1 cellular context compared by ENCODE assay signal in the genomic region with DNA sequence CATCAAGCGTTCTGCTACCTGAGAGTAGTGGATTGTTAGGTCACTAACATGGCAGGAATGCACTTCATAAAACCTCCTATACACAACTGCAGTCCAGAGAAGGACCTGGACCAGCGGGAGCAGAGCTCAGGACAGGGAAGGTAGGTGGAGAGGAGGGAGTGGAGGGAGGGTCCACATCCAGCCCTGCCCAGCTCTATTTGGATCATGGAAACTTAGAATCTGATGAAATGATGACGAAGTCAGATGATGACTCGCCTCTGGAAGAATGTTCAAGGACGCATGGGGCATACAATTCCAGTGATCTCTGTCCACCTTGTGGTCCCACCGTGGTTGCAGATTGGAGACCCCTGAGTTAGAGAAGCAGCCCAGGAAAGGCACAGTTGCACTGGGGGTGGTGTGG.
TF ChIP-seq lines count a peak whose summit lies in the region.

No MANE protein-coding gene starts in this region.

TF ChIP-seq in IMR-90, 13 proteins besides CTCF, POLR2A, EP300 and RAD21 (continued from another document):
- TF ChIP-seq, protein P1, sequence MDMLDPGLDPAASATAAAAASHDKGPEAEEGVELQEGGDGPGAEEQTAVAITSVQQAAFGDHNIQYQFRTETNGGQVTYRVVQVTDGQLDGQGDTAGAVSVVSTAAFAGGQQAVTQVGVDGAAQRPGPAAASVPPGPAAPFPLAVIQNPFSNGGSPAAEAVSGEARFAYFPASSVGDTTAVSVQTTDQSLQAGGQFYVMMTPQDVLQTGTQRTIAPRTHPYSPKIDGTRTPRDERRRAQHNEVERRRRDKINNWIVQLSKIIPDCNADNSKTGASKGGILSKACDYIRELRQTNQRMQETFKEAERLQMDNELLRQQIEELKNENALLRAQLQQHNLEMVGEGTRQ (IDR thresholded peaks at IDR 0.05; ENCODE audit: low read depth, low read length): no peak
- TF ChIP-seq RFX5 (IDR thresholded peaks at IDR 0.05; ENCODE audit: low read depth, low read length): no peak
